Comparison of ENCODE assay signal across 1 cellular context in the genomic region with DNA sequence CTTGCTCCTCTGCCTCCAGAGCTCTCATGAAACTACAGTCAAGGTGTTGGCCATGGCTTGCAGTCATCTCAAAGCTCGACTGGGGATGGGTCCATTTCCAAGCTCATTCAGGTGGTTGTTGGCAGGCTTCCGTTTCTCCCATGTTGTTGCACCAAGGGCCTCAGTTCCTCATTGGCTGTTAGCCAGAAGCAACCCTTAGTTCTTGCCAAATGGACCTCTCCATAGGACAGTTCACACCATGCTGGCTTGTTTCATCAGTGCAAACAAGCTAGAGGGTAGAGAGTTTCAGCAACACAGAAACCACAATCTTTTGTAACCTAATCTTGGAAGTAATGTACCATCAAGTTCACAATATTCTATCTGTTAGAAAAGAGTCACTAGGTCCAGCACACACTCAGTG.
TF ChIP-seq lines count a peak whose summit lies in the region.

No MANE protein-coding gene starts in this region.

TF ChIP-seq in HepG2, 621 proteins besides CTCF, POLR2A, EP300 and RAD21 (continued from another document):
- no peak for TF ChIP-seq ZBTB39 (CRISPR knock-in tag; IDR thresholded peaks at IDR 0.05)
